ENCODE assay signal across 9 cellular contexts in genomic region chr2:42102606-42103450, GRCh38. TPM values are rescaled to one million over a fixed set of nuclear protein-coding genes. Genes with fewer than 3 reads are reported as not detected.
A peak's percentile ranks its signal among the peaks of the same experiment; 100 is the strongest.
DNase-seq lines count a peak whose midpoint lies in the region; ATAC-seq, FAIRE-seq and TF ChIP-seq lines count a peak whose summit lies in the region.
"Had no signal": no experiment of that assay in that cellular context is flagged by ENCODE, and none has a peak within 500 bp of the region (broad histone marks: within the 10 kb centered on the region; RNA-seq: fewer than 3 reads in every experiment).

No MANE protein-coding gene starts in this region.

- no peaks in the 10 kb centered on the region for H3K9me3 ChIP-seq in small intestine (ENCODE audit: control insufficient read depth, low read depth)

- H3K36me3 ChIP-seq in small intestine (ENCODE audit: control insufficient read depth in 2 of 2, insufficient read depth in 2 of 2, low read length in 2 of 2), result no peaks in the 10 kb centered on the region

- 46 to 71% (median 54%) methylated on average over 19 to 25 of the region's 25 CpGs for WGBS in small intestine, 3 donors

- H3K27me3 ChIP-seq in small intestine (ENCODE audit: control insufficient read depth in 2 of 2, insufficient read depth in 2 of 2, low read length in 2 of 2), result no peaks in the 10 kb centered on the region

- ATAC-seq in HG03095 (IDR thresholded peaks at IDR 0.05; ENCODE audit: unreplicated experiment), result peak; percentile 7
- ATAC-seq in GM18519 (IDR thresholded peaks at IDR 0.05; ENCODE audit: low FRiP score, unreplicated experiment), result no peak

- peaks cover 0 to 3% of the 10 kb centered on the region in 2 donors for H3K4me1 ChIP-seq in small intestine (ENCODE audit: control insufficient read depth in 2 of 2, insufficient read depth in 1 of 2, low read depth in 1 of 2, low read length in 1 of 2)

- DNase-seq in GM13976 (ENCODE audit: low spot score) (peak; percentile 70), iPS DF 19.7 (ENCODE audit: low read depth, low spot score) (peak; percentile 91), small intestine (no peak), DMS114 treated with DMSO at 0.1 percent for 48 hours (lab: John Stamatoyannopoulos, UW; ENCODE audit: unreplicated experiment) (no peak), T1000 (lab: John Stamatoyannopoulos, UW) (no peak)
- DNase-seq in activated naive CD4-positive, alpha-beta T cell treated with Interleukin-2 at 50 U/mL for 16 hours, result peak; percentile 35

- H3K27ac ChIP-seq in small intestine (ENCODE audit: low read depth in 1 of 2, low read length in 1 of 2), result peak overlapping the region; percentile 43 to 93

- FAIRE-seq in small intestine (lab: Jason Lieb, UNC), result no peak
- FAIRE-seq: islet of Langerhans had no signal

- no peak for TF ChIP-seq CTCF in GM13976 (IDR thresholded peaks at IDR 0.05; ENCODE audit: borderline replicate concordance, control extremely low read depth, extremely low read depth, insufficient read depth, missing control alignments)

- in situ Hi-C loops in GM13976 (cut with MboI; ENCODE audit: low sequenced_read_pairs, unreplicated experiment), result no loop called here

- peak overlapping the region in 1 of 2 donors; percentile 0 for H3K4me3 ChIP-seq in small intestine (ENCODE audit: low read depth in 1 of 2, low read length in 2 of 2)

RNA-seq across cellular contexts. Expression of gene PKDCC, which starts 55.0 kb away (rescaled TPM):
- polyA plus RNA-seq in small intestine, result 100 to 1,000 TPM in 1 of 3 donors, 10 to 100 TPM in 1, 1 to 10 TPM in 1; 7.8 to 129 (median 13.8) TPM

Comparison
In these comparisons a context has a peak if more than half of its experiments do, and no peak if none do; other contexts are left out.
1. DNase-seq: peak in GM13976 (single experiment), activated naive CD4-positive, alpha-beta T cell treated with Interleukin-2 at 50 U/mL for 16 hours (single experiment) and iPS DF 19.7 (single experiment); none in small intestine (single experiment), DMS114 treated with DMSO at 0.1 percent for 48 hours (single experiment) and T1000 (single experiment).